ENCODE assay signal across 8 cellular contexts in the genomic region with DNA sequence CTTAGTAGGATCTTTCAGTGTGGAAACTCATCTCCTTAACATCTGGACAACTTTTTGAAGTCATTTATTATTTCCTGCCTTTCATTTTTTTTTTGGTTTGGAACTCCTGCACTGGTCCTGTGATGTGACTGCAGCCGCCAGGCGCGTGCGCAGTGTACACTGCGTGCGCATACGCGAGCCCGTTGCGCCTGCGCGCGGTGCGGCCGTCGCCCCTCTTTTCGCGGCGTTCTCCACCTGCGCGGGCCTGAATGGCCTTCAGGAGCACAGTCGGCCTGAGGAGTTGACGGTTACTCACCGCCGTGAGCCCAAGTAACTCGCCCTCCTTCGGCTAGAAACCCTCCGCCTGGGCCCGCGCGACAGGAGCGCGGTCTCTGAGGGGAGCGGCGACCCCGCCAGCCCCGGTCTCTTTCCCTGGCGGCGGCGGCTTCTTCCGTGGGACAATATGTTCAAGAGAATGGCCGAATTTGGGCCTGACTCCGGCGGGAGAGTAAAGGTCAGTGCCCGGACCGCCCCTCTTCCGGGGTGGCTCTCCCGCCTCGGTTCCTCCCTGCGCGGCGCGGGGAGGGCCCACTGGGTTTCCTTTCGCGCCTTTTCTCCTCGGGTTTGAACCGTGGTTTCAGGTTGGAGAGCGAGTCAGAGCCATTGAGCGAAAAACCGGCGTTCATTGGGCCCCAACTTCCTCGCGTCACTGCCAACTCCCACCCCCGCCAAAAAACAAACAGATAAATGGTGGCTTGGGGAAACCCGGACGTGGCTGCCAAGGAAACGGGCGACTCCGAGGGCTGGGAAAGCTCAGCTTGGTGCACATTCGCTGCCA. TPM values are rescaled to one million over a fixed set of nuclear protein-coding genes. Genes with fewer than 3 reads are reported as not detected.
DNase-seq lines count a peak whose midpoint lies in the region; ATAC-seq and TF ChIP-seq lines count a peak whose summit lies in the region.

A gene (plus strand): TSS at position 213 of the 817 bp plus-strand sequence. CDS start 230 bp downstream, at position 443.

- H3K4me3 Mint-ChIP-seq in T-helper 17 cell, result peak within 1 kb of the TSS; percentile 95

- WGBS in right cardiac atrium, result under 1% methylated on average over 70 of the region's 70 CpGs

- intact Hi-C loops in right cardiac atrium (cut with DNase I), result no loop called here
- intact Hi-C loops in vagina (cut with DNase I), result no loop called here

- H3K27me3 ChIP-seq in right cardiac atrium (ENCODE audit: control insufficient read depth, insufficient read depth), result no peaks in the 10 kb centered on the region
- H3K27me3 ChIP-seq in vagina, result no peaks in the 10 kb centered on the region

- peaks cover 29% of the 10 kb centered on the region for H3K4me1 Mint-ChIP-seq in T-helper 17 cell

- no peaks in the 10 kb centered on the region for H3K36me3 ChIP-seq in vagina

- H3K4me3 ChIP-seq in right cardiac atrium (ENCODE audit: low read length) (peak within 1 kb of the TSS; percentile 79), vagina (peak within 1 kb of the TSS; percentile 83 to 98)

- peak within 1 kb of the TSS; percentile 96 for H3K27ac Mint-ChIP-seq in T-helper 17 cell

- ATAC-seq in HG02884 (IDR thresholded peaks at IDR 0.05; ENCODE audit: unreplicated experiment) (peak; percentile 73), T-helper 17 cell (peak; percentile 84), right cardiac atrium (peak; percentile 99)

- H3K9me3 ChIP-seq in T-helper 17 cell (ENCODE audit: control insufficient read depth, low read length, poor library complexity, severe bottlenecking) (no peaks in the 10 kb centered on the region), right cardiac atrium (ENCODE audit: control insufficient read depth, low read length) (no peaks in the 10 kb centered on the region), vagina (no peaks in the 10 kb centered on the region)

- peak in 1 of 2 donors; percentile 50 for TF ChIP-seq POLR2A in vagina (IDR thresholded peaks at IDR 0.05)

- in situ Hi-C loops in GM13977 (cut with MboI; ENCODE audit: low pct_unique_long_range_greater_than_20kb, low sequenced_read_pairs, unreplicated experiment), result no loop called here

- H3K27me3 Mint-ChIP-seq in T-helper 17 cell, result peaks cover 4% of the 10 kb centered on the region

- DNase-seq in GM13977 (ENCODE audit: low spot score), result peak; percentile 92
- peak; percentile 80 for DNase-seq in NCI-H1694 (lab: John Stamatoyannopoulos, UW)
- DNase-seq in T-helper 17 cell, result peak; percentile 79 to 84 (median 84)
- DNase-seq in right cardiac atrium, result peak; percentile 86 to 96 (median 94)
- peak; percentile 86 for DNase-seq in putamen (ENCODE audit: low spot score)
- DNase-seq in vagina (ENCODE audit: extremely low spot score in 2 of 2), result no peak

- H3K27ac ChIP-seq in angular gyrus (ENCODE audit: low read depth, low read length) (peak within 1 kb of the TSS; percentile 90), right cardiac atrium (ENCODE audit: low read length) (peak within 1 kb of the TSS; percentile 88), vagina (peak within 1 kb of the TSS; percentile 97)

- H3K36me3 Mint-ChIP-seq in T-helper 17 cell (ENCODE audit: low read depth), result peaks cover 5% of the 10 kb centered on the region

- TF ChIP-seq CTCF in GM13977 (IDR thresholded peaks at IDR 0.05; ENCODE audit: extremely low read depth, insufficient read depth, missing control alignments) (no peak), vagina (IDR thresholded peaks at IDR 0.05) (no peak)

- H3K4me1 ChIP-seq in right cardiac atrium (ENCODE audit: control insufficient read depth, insufficient read depth, low read length) (no peaks in the 10 kb centered on the region), vagina (peaks cover 15% of the 10 kb centered on the region)

RNA-seq across cellular contexts. Expression of the gene that starts here (rescaled TPM):
- 10 to 100 TPM; 34.0 to 36.7 TPM for total RNA-seq in T-helper 17 cell
- 10 to 100 TPM in 2 of 4 donors, 1 to 10 TPM in 2; 6.8 to 15.2 (median 10.8) TPM for total RNA-seq in right cardiac atrium
- polyA plus RNA-seq in right cardiac atrium, result 11.5 TPM
- 6.1 TPM for total RNA-seq in vagina

Comparison
In these comparisons a context has a peak if more than half of its experiments do, and no peak if none do; other contexts are left out.
1. DNase-seq: peak in GM13977 (single experiment), NCI-H1694 (single experiment), T-helper 17 cell (3 of 3), right cardiac atrium (3 of 3) and putamen (single experiment); none in vagina (0 of 2).
2. Peak in every context shown above with its lines, with median percentiles within 50 percentile points of each other: ATAC-seq and H3K27ac ChIP-seq.